17 cellular contexts compared by ENCODE assay signal in genomic region chr22:24180316-24181087, GRCh38. TPM values are rescaled to one million over a fixed set of nuclear protein-coding genes. Genes with fewer than 3 reads are reported as not detected.
DNase-seq lines count a peak whose midpoint lies in the region; ATAC-seq and TF ChIP-seq lines count a peak whose summit lies in the region.
"Had no signal": no experiment of that assay in that cellular context is flagged by ENCODE, and none has a peak within 500 bp of the region (broad histone marks: within the 10 kb centered on the region; RNA-seq: fewer than 3 reads in every experiment).

No MANE protein-coding gene starts in this region.

- H3K27ac ChIP-seq in coronary artery (peak overlapping the region; percentile 57 to 97), thyroid gland (peak overlapping the region in 2 of 3 donors; percentile 40 to 58)
- H3K27ac ChIP-seq: 22Rv1, BLaER1, cardiac muscle cell had no signal

- no peaks in the 10 kb centered on the region for H3K9me3 ChIP-seq in thyroid gland
- H3K9me3 ChIP-seq: BLaER1 had no signal

- peak; percentile 21 for DNase-seq in NCI-H146 (lab: John Stamatoyannopoulos, UW)
- no peak for DNase-seq in NCI-H146 treated with DMSO at 0.1 percent for 48 hours (lab: John Stamatoyannopoulos, UW; ENCODE audit: unreplicated experiment)
- DNase-seq in coronary artery (ENCODE audit: low spot score), result no peak
- no peak for DNase-seq in left colon
- no peak for DNase-seq in thyroid gland
- DNase-seq in DMS79 treated with DMSO at 0.1 percent for 48 hours (lab: John Stamatoyannopoulos, UW), result no peak
- no peak for DNase-seq in NAMALWA (ENCODE audit: low spot score)
- DNase-seq in mesenteric fat pad (ENCODE audit: low spot score), result no peak
- DNase-seq: activated CD4-positive, alpha-beta memory T cell treated with anti-CD3 and anti-CD28 coated beads for 36 hours; activated T-cell treated with anti-CD3 and anti-CD28 coated beads, Interleukin-2, amount 50 U/mL, for 4 hours; effector CD8-positive, alpha-beta T cell; NCI-H748 treated with DMSO at 0.1 percent for 48 hours; stimulated activated CD4-positive, alpha-beta T cell treated with anti-CD3 and anti-CD28 coated beads, Interleukin-2, amount 100 ng/mL, for 48 hours; SW 1271 had no signal

- H3K4me1 ChIP-seq in thyroid gland, result peaks cover 13 to 19% of the 10 kb centered on the region in 2 donors

- H3K4me3 ChIP-seq in coronary artery (no peak overlapping the region), thyroid gland (replicated peaks in 1 of 3) (no peak overlapping the region)
- H3K4me3 ChIP-seq: BLaER1, cardiac muscle cell had no signal

- H3K27me3 ChIP-seq in thyroid gland, result no peaks in the 10 kb centered on the region
- H3K27me3 ChIP-seq: BLaER1, cardiac muscle cell had no signal

- peaks cover 11 to 19% of the 10 kb centered on the region in 2 donors for H3K36me3 ChIP-seq in thyroid gland

- peak; percentile 6 for ATAC-seq in left colon
- ATAC-seq: activated T-cell treated with anti-CD3 and anti-CD28 coated beads, Interleukin-2, amount 50 U/mL, for 4 hours had no signal

- WGBS in thyroid gland, 2 donors, result 88 to 95% methylated on average over 6 to 14 of the region's 16 CpGs

- TF ChIP-seq CTCF in coronary artery (IDR thresholded peaks at IDR 0.05) (no peak), thyroid gland (IDR thresholded peaks at IDR 0.05) (no peak)

- no peak for TF ChIP-seq POLR2A in thyroid gland (IDR thresholded peaks at IDR 0.05)

- intact Hi-C loops in left colon (cut with DNase I, micrococcal nuclease), result no loop called here
- intact Hi-C loops in thyroid gland (cut with DNase I), result no loop called here

RNA-seq across cellular contexts. Expression of gene SUSD2, which starts 0.8 kb away (rescaled TPM):
- total RNA-seq in left colon (1 to 10 TPM; 1.9 to 2.7 TPM), thyroid gland (10 to 100 TPM in 3 of 4 donors, 1 to 10 TPM in 1; 9.5 to 22.5 (median 15.1) TPM), mesenteric fat pad (5.9 TPM)
